1 cellular context compared by ENCODE assay signal in genomic region chr15:91027677-91028076, GRCh38.
TF ChIP-seq lines count a peak whose summit lies in the region.

No MANE protein-coding gene starts in this region.

TF ChIP-seq in K562, 482 proteins besides CTCF, POLR2A, EP300 and RAD21:
- TF ChIP-seq RBM17 (IDR thresholded peaks at IDR 0.05; ENCODE audit: borderline replicate concordance, low read depth, low read length) (no peak), SMAD4 (CRISPR knock-in tag; conservative IDR thresholded peaks at IDR 0.05) (no peak), PCBP1 (IDR thresholded peaks at IDR 0.05; ENCODE audit: low read depth, low read length, poor library complexity, severe bottlenecking) (no peak), PBX2 (CRISPR knock-in tag; IDR thresholded peaks at IDR 0.05; ENCODE audit: low read depth) (no peak), PBX2 (tag; conservative IDR thresholded peaks at IDR 0.05; ENCODE audit: low read depth) (no peak), TRIM24 (IDR thresholded peaks at IDR 0.05) (no peak), LCOR (CRISPR knock-in tag; IDR thresholded peaks at IDR 0.05) (no peak), CBX3 (IDR thresholded peaks at IDR 0.05; ENCODE audit: borderline replicate concordance in 1 of 2, low read length in 2 of 2) (no peak), ZHX1 (conservative IDR thresholded peaks at IDR 0.05; ENCODE audit: low read length) (no peak), ARID3B (CRISPR knock-in tag; IDR thresholded peaks at IDR 0.05; ENCODE audit: borderline replicate concordance) (no peak), E4F1 (CRISPR knock-in tag; IDR thresholded peaks at IDR 0.05; ENCODE audit: borderline replicate concordance) (no peak), NCOR1 (IDR thresholded peaks at IDR 0.05) (no peak)
